9 cellular contexts compared by ENCODE assay signal in the genomic region with DNA sequence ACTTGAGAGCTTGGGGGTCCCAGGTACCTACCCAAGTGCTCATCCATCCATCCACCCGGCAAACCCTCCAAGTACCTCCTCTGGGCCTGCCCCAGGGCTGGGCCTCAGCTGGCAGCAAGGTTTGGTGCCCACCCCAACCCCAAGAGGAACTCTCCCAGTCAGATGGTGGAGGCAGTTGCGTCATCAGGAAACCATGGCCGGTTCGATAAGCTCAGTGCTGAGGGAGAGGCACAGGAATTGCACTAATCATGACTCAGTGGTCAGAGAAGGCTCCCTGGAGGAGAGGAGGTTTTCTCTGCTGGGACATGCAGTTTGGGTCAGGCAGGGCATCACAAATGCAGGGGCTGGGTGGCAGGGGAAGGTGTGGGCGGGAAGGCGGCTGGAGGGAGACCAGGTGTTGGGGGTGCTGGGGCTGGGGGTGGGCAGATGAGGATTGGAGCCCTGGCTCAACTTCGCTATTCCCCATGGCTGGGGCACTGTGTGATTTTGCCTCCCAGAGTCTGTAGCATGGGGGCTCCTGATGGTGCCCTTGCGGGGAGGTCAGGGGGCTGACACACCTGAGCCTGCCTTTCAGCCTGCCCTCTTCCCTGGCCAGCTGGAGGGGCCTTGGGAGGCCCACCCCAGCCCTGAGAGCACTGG. TPM values are rescaled to one million over a fixed set of nuclear protein-coding genes. Genes with fewer than 3 reads are reported as not detected.
DNase-seq lines count a peak whose midpoint lies in the region; ATAC-seq, FAIRE-seq and TF ChIP-seq lines count a peak whose summit lies in the region.
"Had no signal": no experiment of that assay in that cellular context is flagged by ENCODE, and none has a peak within 500 bp of the region (broad histone marks: within the 10 kb centered on the region; RNA-seq: fewer than 3 reads in every experiment).

No MANE protein-coding gene starts in this region.

- H3K27ac ChIP-seq in kidney (ENCODE audit: low read depth in 2 of 2, low read length in 2 of 2), result peak overlapping the region; percentile 9 to 32

- H3K36me3 ChIP-seq in kidney (ENCODE audit: control insufficient read depth in 1 of 2, insufficient read depth in 2 of 2, low read length in 2 of 2), result no peaks in the 10 kb centered on the region

- H3K9ac ChIP-seq in kidney (ENCODE audit: low read length in 2 of 2), result no peak overlapping the region

- intact Hi-C loops in Right ventricle myocardium superior (cut with DNase I) (no loop called here), Right ventricle myocardium inferior (cut with DNase I) (no loop called here), kidney (cut with DNase I) (no loop called here)

- no peaks in the 10 kb centered on the region for H3K9me3 ChIP-seq in kidney (ENCODE audit: control insufficient read depth in 1 of 2, low read length in 2 of 2)

- no peak for TF ChIP-seq CTCF in kidney (IDR thresholded peaks at IDR 0.05; ENCODE audit: borderline replicate concordance, extremely low read depth, insufficient read depth)

- peaks cover 4 to 41% of the 10 kb centered on the region in 2 donors for H3K4me1 ChIP-seq in kidney (ENCODE audit: control insufficient read depth in 1 of 2, insufficient read depth in 1 of 2, low read depth in 1 of 2, low read length in 2 of 2)

- FAIRE-seq in kidney (lab: Jason Lieb, UNC) (no peak), urothelium cell line (lab: Jason Lieb, UNC) (no peak)
- FAIRE-seq: G401.6 had no signal

- no peak overlapping the region for H3K4me3 ChIP-seq in kidney (ENCODE audit: low read length in 2 of 2)

- ATAC-seq in Right ventricle myocardium superior (ENCODE audit: poor library complexity) (peak; percentile 7), Right ventricle myocardium inferior (no peak), GM21526 (IDR thresholded peaks at IDR 0.05; ENCODE audit: low FRiP score, unreplicated experiment) (no peak)

- DNase-seq in Right ventricle myocardium superior (peak; percentile 59), Right ventricle myocardium inferior (ENCODE audit: missing footprints) (no peak), amniotic epithelial cell (ENCODE audit: low read depth) (peak; percentile 85), kidney (peak; percentile 78), urothelium cell line (ENCODE audit: low spot score) (peak; percentile 27), cerebellum (ENCODE audit: low spot score) (no peak), ureter (ENCODE audit: low spot score) (no peak)

RNA-seq across cellular contexts. Expression of a gene that starts 32.2 kb away (rescaled TPM):
- total RNA-seq in Right ventricle myocardium superior (42.8 TPM), Right ventricle myocardium inferior (43.7 TPM), kidney (35.0 TPM), cerebellum (3.9 TPM), ureter (20.4 TPM)
- polyA plus RNA-seq in kidney (ENCODE audit: insufficient read depth, low read depth, low replicate concordance), result 7.3 TPM

Comparison
In these comparisons a context has a peak if more than half of its experiments do, and no peak if none do; other contexts are left out.
1. DNase-seq: peak in Right ventricle myocardium superior (single experiment), amniotic epithelial cell (single experiment), kidney (single experiment) and urothelium cell line (single experiment); none in Right ventricle myocardium inferior (single experiment), cerebellum (single experiment) and ureter (single experiment).